ENCODE assay signal across 20 cellular contexts in the genomic region with DNA sequence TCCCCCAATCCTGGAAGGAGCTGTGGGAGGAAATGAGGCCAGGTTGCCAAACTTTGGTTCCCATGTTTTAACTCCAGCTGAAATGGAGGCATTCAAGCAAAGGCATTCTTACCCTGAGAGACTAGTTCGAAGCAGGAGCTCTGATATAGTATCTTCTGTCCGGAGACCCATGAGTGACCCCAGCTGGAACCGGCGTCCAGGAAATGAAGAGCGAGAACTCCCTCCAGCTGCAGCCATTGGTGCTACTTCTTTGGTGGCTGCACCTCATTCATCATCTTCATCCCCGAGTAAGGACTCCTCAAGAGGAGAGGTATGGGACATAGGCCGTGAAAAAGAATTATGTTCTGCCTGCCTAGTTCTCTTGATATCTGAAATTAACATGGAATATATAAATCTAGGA.
"Had no signal": no experiment of that assay in that cellular context is flagged by ENCODE, and none has a peak within 500 bp of the region (broad histone marks: within the 10 kb centered on the region; RNA-seq: fewer than 3 reads in every experiment).

No MANE protein-coding gene starts in this region.

- H3K4me3 Mint-ChIP-seq: activated CD4-positive, alpha-beta memory T cell treated with anti-CD3 and anti-CD28 coated beads, Interleukin-2, amount 10 ng/mL, durations not matched to agents 7 days and 5 days; activated naive CD4-positive, alpha-beta T cell treated with anti-CD3 and anti-CD28 coated beads, Interleukin-2, amount 50 U/mL, for 24 hours; activated T-cell treated with anti-CD3 and anti-CD28 coated beads, Interleukin-2, amount 50 U/mL, for 24 hours; effector memory CD8-positive, alpha-beta T cell; naive thymus-derived CD8-positive, alpha-beta T cell had no signal

- H3K36me3 ChIP-seq: uterus had no signal

- FAIRE-seq: frontal cortex had no signal

- H3K9me3 Mint-ChIP-seq: activated CD4-positive, alpha-beta memory T cell treated with anti-CD3 and anti-CD28 coated beads, Interleukin-2, amount 10 ng/mL, durations not matched to agents 7 days and 5 days; activated naive CD4-positive, alpha-beta T cell treated with anti-CD3 and anti-CD28 coated beads, Interleukin-2, amount 50 U/mL, for 24 hours; activated T-cell treated with anti-CD3 and anti-CD28 coated beads, Interleukin-2, amount 50 U/mL, for 24 hours; effector memory CD8-positive, alpha-beta T cell; naive thymus-derived CD8-positive, alpha-beta T cell had no signal

- H3K4me1 ChIP-seq: tibial nerve, uterus had no signal

- H3K9me3 ChIP-seq: tibial nerve, uterus had no signal

- DNase-seq: activated CD4-positive, alpha-beta memory T cell treated with anti-CD3 and anti-CD28 coated beads, Interleukin-2, amount 10 ng/mL, durations not matched to agents 7 days and 5 days; activated effector memory CD4-positive, alpha-beta T cell treated with Interleukin-2 at 50 U/mL for 16 hours; activated T-cell treated with anti-CD3 and anti-CD28 coated beads, Interleukin-2, amount 50 U/mL, for 24 hours; amniotic stem cell; cerebellar nuclear complex; dermis blood vessel endothelial cell; effector memory CD8-positive, alpha-beta T cell; naive thymus-derived CD8-positive, alpha-beta T cell; nucleus accumbens; posterior cingulate gyrus; stimulated activated CD4-positive, alpha-beta T cell treated with anti-CD3 and anti-CD28 coated beads, Interleukin-15, amount 100 ng/mL, for 24 hours; stimulated activated CD4-positive, alpha-beta T cell treated with anti-CD3 and anti-CD28 coated beads, Interleukin-4, amount 100 ng/mL, for 1 hour; stimulated activated naive CD4-positive, alpha-beta T cell; T-helper 1 cell; uterus had no signal

- ATAC-seq: effector memory CD8-positive, alpha-beta T cell; left lobe of liver; naive thymus-derived CD8-positive, alpha-beta T cell had no signal

- H3K27me3 Mint-ChIP-seq: activated CD4-positive, alpha-beta memory T cell treated with anti-CD3 and anti-CD28 coated beads, Interleukin-2, amount 10 ng/mL, durations not matched to agents 7 days and 5 days; activated naive CD4-positive, alpha-beta T cell treated with anti-CD3 and anti-CD28 coated beads, Interleukin-2, amount 50 U/mL, for 24 hours; activated T-cell treated with anti-CD3 and anti-CD28 coated beads, Interleukin-2, amount 50 U/mL, for 24 hours; effector memory CD8-positive, alpha-beta T cell; naive thymus-derived CD8-positive, alpha-beta T cell had no signal

- H3K27ac ChIP-seq: epithelial cell of prostate, tibial nerve, uterus had no signal

- H3K27ac Mint-ChIP-seq: activated CD4-positive, alpha-beta memory T cell treated with anti-CD3 and anti-CD28 coated beads, Interleukin-2, amount 10 ng/mL, durations not matched to agents 7 days and 5 days; activated naive CD4-positive, alpha-beta T cell treated with anti-CD3 and anti-CD28 coated beads, Interleukin-2, amount 50 U/mL, for 24 hours; activated T-cell treated with anti-CD3 and anti-CD28 coated beads, Interleukin-2, amount 50 U/mL, for 24 hours had no signal

- H3K27me3 ChIP-seq: tibial nerve, uterus had no signal

- H3K4me3 ChIP-seq: tibial nerve, uterus had no signal
